ENCODE assay signal across 8 cellular contexts in genomic region chr16:57185945-57186629, GRCh38. TPM values are rescaled to one million over a fixed set of nuclear protein-coding genes. Genes with fewer than 3 reads are reported as not detected.
DNase-seq lines count a peak whose midpoint lies in the region; ATAC-seq and TF ChIP-seq lines count a peak whose summit lies in the region.

A gene with protein sequence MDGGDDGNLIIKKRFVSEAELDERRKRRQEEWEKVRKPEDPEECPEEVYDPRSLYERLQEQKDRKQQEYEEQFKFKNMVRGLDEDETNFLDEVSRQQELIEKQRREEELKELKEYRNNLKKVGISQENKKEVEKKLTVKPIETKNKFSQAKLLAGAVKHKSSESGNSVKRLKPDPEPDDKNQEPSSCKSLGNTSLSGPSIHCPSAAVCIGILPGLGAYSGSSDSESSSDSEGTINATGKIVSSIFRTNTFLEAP (minus strand): TSS chr16:57186039. CDS start chr16:57173854, 12,185 bp downstream.
RSPRY1 (plus strand) TSS chr16:57186329; CDS start chr16:57204659, 18,330 bp downstream.

- H3K36me3 Mint-ChIP-seq in activated B cell treated with CpG ODN at 0.5 μM for 24 hours (ENCODE audit: low read depth), result peaks cover 17% of the 10 kb centered on the region

- peak within 1 kb of the TSS; percentile 80 for H2AFZ ChIP-seq in smooth muscle cell (ENCODE audit: low read depth)

- H3K4me3 Mint-ChIP-seq in activated B cell treated with CpG ODN at 0.5 μM for 24 hours, result peak within 1 kb of the TSS; percentile 92

- peaks cover 10% of the 10 kb centered on the region for H3F3A ChIP-seq in smooth muscle cell (ENCODE audit: low read depth)

- peak within 1 kb of the TSS; percentile 93 for H3K9ac ChIP-seq in smooth muscle cell (ENCODE audit: low read depth)

- ATAC-seq in HG03196 (IDR thresholded peaks at IDR 0.05; ENCODE audit: unreplicated experiment), result peak; percentile 92
- peak; percentile 91 for ATAC-seq in activated B cell treated with CpG ODN at 0.5 μM for 24 hours (ENCODE audit: low read depth)

- CTCF ChIA-PET in activated B cell treated with CpG ODN at 0.5 μM for 24 hours (lab: Charles Lee), result interaction anchor here (0.6 to 0.7 kb wide), 2 partner anchors 141 to 326 kb away, joined by 3 to 4 read pairs; no protein-coding TSS in a partner anchor

- TF ChIP-seq CTCF in activated B cell treated with CpG ODN at 0.5 μM for 24 hours (IDR thresholded peaks at IDR 0.05) (no peak), smooth muscle cell (IDR thresholded peaks at IDR 0.05; ENCODE audit: borderline replicate concordance, insufficient read depth, poor library complexity, severe bottlenecking) (no peak)

- H3K4me3 ChIP-seq in smooth muscle cell, result peak within 1 kb of the TSS; percentile 78

- H3K4me1 Mint-ChIP-seq in activated B cell treated with CpG ODN at 0.5 μM for 24 hours, result peaks cover 58% of the 10 kb centered on the region

- H3K4me2 ChIP-seq in smooth muscle cell, result peak within 1 kb of the TSS; percentile 96

- H3K27ac Mint-ChIP-seq in activated B cell treated with CpG ODN at 0.5 μM for 24 hours, result peak within 1 kb of the TSS; percentile 95

- intact Hi-C loops in activated B cell treated with CpG ODN at 0.5 μM for 24 hours (cut with micrococcal nuclease), result loop anchor here (1.0 to 5.0 kb wide), 8 partner anchors 59 to 735 kb away; partner anchors contain the start of genes ARL2BP, CCDC102A, CIAPIN1 and COQ9

- DNase-seq in AG08395 (ENCODE audit: low spot score) (peak; percentile 100), NCI-H345 (lab: John Stamatoyannopoulos, UW) (peak; percentile 98), activated B cell treated with CpG ODN at 0.5 μM for 24 hours (peak; percentile 89), caudate nucleus (lab: John Stamatoyannopoulos, UW) (peak; percentile 93 to 100 (median 99)), iPS-NIHi7 (ENCODE audit: extremely low spot score) (peak; percentile 100), smooth muscle cell (lab: John Stamatoyannopoulos, UW; ENCODE audit: unreplicated experiment) (peak; percentile 92)

- H3K27ac ChIP-seq in caudate nucleus (ENCODE audit: low read depth, low read length) (peak within 1 kb of the TSS; percentile 92), smooth muscle cell (ENCODE audit: low read depth) (peak within 1 kb of the TSS; percentile 87)

- H3K79me2 ChIP-seq in smooth muscle cell (ENCODE audit: low read depth), result peaks cover 88% of the 10 kb centered on the region

- H3K9me3 Mint-ChIP-seq in activated B cell treated with CpG ODN at 0.5 μM for 24 hours, result no peaks in the 10 kb centered on the region

- H4K20me1 ChIP-seq in smooth muscle cell (ENCODE audit: low read depth), result peaks cover 27% of the 10 kb centered on the region

- no peaks in the 10 kb centered on the region for H3K27me3 ChIP-seq in smooth muscle cell (ENCODE audit: low read depth)

- H3K9me3 ChIP-seq in smooth muscle cell (replicated peaks; ENCODE audit: low read depth), result no peaks in the 10 kb centered on the region

- peak; percentile 76 for TF ChIP-seq POLR2A in GM18951 (IDR thresholded peaks at IDR 0.05; ENCODE audit: extremely low read depth, insufficient read depth, insufficient read length)

- in situ Hi-C loops in GM18951 (cut with MboI; ENCODE audit: low sequenced_read_pairs, unreplicated experiment), result no loop called here

- POLR2A ChIA-PET in activated B cell treated with CpG ODN at 0.5 μM for 24 hours (lab: Charles Lee), result interaction anchor here (0.6 to 3.1 kb wide), 35 partner anchors 8 to 739 kb away, joined by 3 to 21 read pairs (median 4); partner anchors contain the start of genes ARL2BP, CIAPIN1, COQ9 and CPNE2

- no peaks in the 10 kb centered on the region for H3K36me3 ChIP-seq in smooth muscle cell (ENCODE audit: low read depth)

- WGBS in smooth muscle cell (ENCODE audit: low lambda C conversion rate), result under 1% methylated on average over 41 of the region's 55 CpGs

- H3K4me1 ChIP-seq in smooth muscle cell (ENCODE audit: low read depth), result peaks cover 33% of the 10 kb centered on the region

- no peaks in the 10 kb centered on the region for H3K27me3 Mint-ChIP-seq in activated B cell treated with CpG ODN at 0.5 μM for 24 hours

RNA-seq across cellular contexts. Expression of the first gene that starts in this region (rescaled TPM):
- total RNA-seq in activated B cell treated with CpG ODN at 0.5 μM for 24 hours (131 and 147 TPM in 2 replicates), smooth muscle cell (68.7 and 104 TPM in 2 replicates)
- 58.1 and 82.1 TPM in 2 replicates for polyA plus RNA-seq in smooth muscle cell

RNA-seq across cellular contexts. Expression of gene RSPRY1, which starts in this region (rescaled TPM):
- total RNA-seq in activated B cell treated with CpG ODN at 0.5 μM for 24 hours, result 32.6 and 39.9 TPM in 2 replicates
- 57.1 and 58.0 TPM in 2 replicates for total RNA-seq in smooth muscle cell
- 42.0 and 43.5 TPM in 2 replicates for polyA plus RNA-seq in smooth muscle cell

Comparison
In these comparisons a context has a peak if more than half of its experiments do, and no peak if none do; other contexts are left out.
1. Peak in every context shown above with its lines: DNase-seq, ATAC-seq, H3K4me3 ChIP-seq and H3K27ac ChIP-seq.